ENCODE assay signal across 17 cellular contexts in genomic region chr4:33316578-33316977, GRCh38.
"Had no signal": no experiment of that assay in that cellular context is flagged by ENCODE, and none has a peak within 500 bp of the region (broad histone marks: within the 10 kb centered on the region; RNA-seq: fewer than 3 reads in every experiment).

No MANE protein-coding gene starts in this region.

- H3K9ac ChIP-seq: SK-N-SH had no signal

- H3K4me2 ChIP-seq: SK-N-SH had no signal

- DNase-seq: KBM-7, MM.1S, NCI-H1092 treated with DMSO at 0.1 percent for 48 hours, NCI-H1436, NCI-H187, NCI-H2029, NCI-H2081 treated with DMSO at 0.1 percent for 48 hours, NCI-H2171, NCI-H446, NCI-H510A, NCI-H524 treated with DMSO at 0.1 percent for 48 hours, NCI-H69, NCI-H774, Right ventricle myocardium superior, RPMI8226, SIG-M5, SK-N-SH had no signal

- H3K9me3 ChIP-seq: SK-N-SH had no signal
